ENCODE assay signal across 18 cellular contexts in the genomic region with DNA sequence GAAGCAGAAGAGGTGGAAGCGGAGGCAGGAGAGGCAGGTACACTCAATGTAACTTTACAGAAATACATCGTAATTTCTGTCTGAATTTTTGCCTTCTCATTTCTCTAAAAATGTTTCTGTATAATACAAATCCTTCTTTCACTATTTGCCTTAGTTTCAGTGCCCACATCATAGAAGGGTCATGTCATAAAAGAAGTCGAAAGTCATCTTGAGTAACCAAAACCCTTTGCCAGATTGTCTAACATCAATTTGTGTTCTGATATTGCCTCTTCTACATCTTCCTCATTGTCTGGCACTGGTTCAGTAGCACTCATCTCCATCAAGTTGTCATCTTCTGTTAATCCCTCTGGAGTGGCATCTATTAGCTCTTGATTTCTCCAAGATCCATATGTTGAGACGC. TPM values are rescaled to one million over a fixed set of nuclear protein-coding genes. Genes with fewer than 3 reads are reported as not detected.
DNase-seq lines count a peak whose midpoint lies in the region; ATAC-seq, FAIRE-seq and TF ChIP-seq lines count a peak whose summit lies in the region.
"Had no signal": no experiment of that assay in that cellular context is flagged by ENCODE, and none has a peak within 500 bp of the region (broad histone marks: within the 10 kb centered on the region; RNA-seq: fewer than 3 reads in every experiment).

No MANE protein-coding gene starts in this region.

- no peaks in the 10 kb centered on the region for H4K20me1 ChIP-seq in GM12878 (ENCODE audit: control insufficient read depth, insufficient read depth)

- TF ChIP-seq EP300 in GM12878 (IDR thresholded peaks at IDR 0.05; ENCODE audit: borderline replicate concordance in 1 of 2, control insufficient read depth in 1 of 2, low read depth in 2 of 2, low read length in 2 of 2), result no peak

- intact Hi-C loops in CD4-positive, alpha-beta memory T cell (cut with micrococcal nuclease), result no loop called here
- intact Hi-C loops in GM12878 (cut with micrococcal nuclease; ENCODE audit: unreplicated experiment) (loop anchor here (10.0 kb wide), 2 partner anchors 205 to 485 kb away; a partner anchor contains a TSS), posterior cingulate gyrus (cut with DNase I) (no loop called here)

- 15% methylated on average over 4 of the region's 4 CpGs for WGBS in GM12878 (ENCODE audit: insufficient coverage, insufficient replicate concordance, low lambda C conversion rate, missing lambda C conversion rate)

- peaks cover 61% of the 10 kb centered on the region for H3K4me1 ChIP-seq in CD4-positive, alpha-beta memory T cell (ENCODE audit: insufficient read depth, low read length)
- no peaks in the 10 kb centered on the region; the same call in 1 of the 2 replicates for H3K4me1 ChIP-seq in GM12878 (ENCODE audit: control insufficient read depth, insufficient read depth, low read length)
- H3K4me1 ChIP-seq: HAP-1 had no signal

- in situ Hi-C loops in GM12878 (cut with MboI), result no loop called here

- no peaks in the 10 kb centered on the region for H3K79me2 ChIP-seq in GM12878 (ENCODE audit: control insufficient read depth, insufficient read depth, low read length)

- BruUV-seq in GM12878 (replicated peaks; lab: Mats Ljungman, UMichigan), result no TSS peak

- SMC1A ChIA-PET in GM12878 (lab: Charles Lee; ENCODE audit: uncharacterized antibody, unreplicated experiment), result interaction anchor here (1.2 to 1.9 kb wide), 7 partner anchors 15 to 70 kb away, joined by 3 to 7 read pairs (median 4); no protein-coding TSS in a partner anchor

- DNase-seq in activated T-cell treated with anti-CD3 and anti-CD28 coated beads, Interleukin-2, amount 50 U/mL, for 72 hours, result no peak
- DNase-seq in activated T-cell treated with anti-CD3 and anti-CD28 coated beads for 4 hours (no peak), NCI-H524 treated with DMSO at 0.1 percent for 48 hours (lab: John Stamatoyannopoulos, UW) (peak; percentile 98), GM12878 (ENCODE audit: low read depth, low spot score) (no peak), posterior cingulate gyrus (no peak), DMS153 (lab: John Stamatoyannopoulos, UW) (no peak)
- DNase-seq in CD4-positive, alpha-beta memory T cell, result no peak
- DNase-seq: ACHN, AML-193, DMS79, NCI-H1048, NCI-H2081 treated with DMSO at 0.1 percent for 48 hours, NCI-H2227 treated with DMSO at 0.1 percent for 48 hours, NCI-H526, Right ventricle myocardium superior had no signal

- POLR2A ChIA-PET in CD4-positive, alpha-beta memory T cell (lab: Charles Lee; ENCODE audit: partially characterized antibody), result interaction anchor here (1.4 to 17.2 kb wide), 6 partner anchors 6 to 116 kb away, joined by 3 to 193 read pairs (median 16); a partner anchor contains a TSS
- POLR2A ChIA-PET in GM12878 (lab: Charles Lee), result interaction anchor here (0.7 kb wide), 1 partner anchor 57 kb away, joined by 3 read pairs; no protein-coding TSS in a partner anchor

- H3K4me1 Mint-ChIP-seq in activated T-cell treated with anti-CD3 and anti-CD28 coated beads, Interleukin-2, amount 50 U/mL, for 72 hours (ENCODE audit: low read depth), result peaks cover 79% of the 10 kb centered on the region
- peaks cover 59 to 84% (median 76%) of the 10 kb centered on the region in 4 donors for H3K4me1 Mint-ChIP-seq in CD4-positive, alpha-beta memory T cell

- peaks cover 10% of the 10 kb centered on the region for H3K36me3 ChIP-seq in CD4-positive, alpha-beta memory T cell (ENCODE audit: insufficient read depth, low read length)
- H3K36me3 ChIP-seq in GM12878 (ENCODE audit: control insufficient read depth in 2 of 2, insufficient read depth in 2 of 2, low read length in 1 of 2), result no peaks in the 10 kb centered on the region
- H3K36me3 ChIP-seq: HAP-1 had no signal

- H3K4me2 ChIP-seq in GM12878 (ENCODE audit: control insufficient read depth, insufficient read depth), result no peak overlapping the region

- TF ChIP-seq CTCF in GM12878 (IDR thresholded peaks at IDR 0.05 in 2 of 3, conservative IDR thresholded peaks at IDR 0.05 in 1 of 3; ENCODE audit: control insufficient read depth in 2 of 3, extremely low read depth in 1 of 3, insufficient read depth in 1 of 3, low read depth in 3 of 3, low read length in 3 of 3), result no peak

- TF ChIP-seq POLR2A in GM12878 (IDR thresholded peaks at IDR 0.05; ENCODE audit: low read depth, low read length), result no peak

- no peak for TF ChIP-seq RAD21 in GM12878 (IDR thresholded peaks at IDR 0.05; ENCODE audit: insufficient read depth, low read depth, low read length)

- peaks cover 9 to 10% of the 10 kb centered on the region in 2 donors for H3K36me3 Mint-ChIP-seq in activated T-cell treated with anti-CD3 and anti-CD28 coated beads, Interleukin-2, amount 50 U/mL, for 72 hours (ENCODE audit: insufficient read depth in 2 of 2)
- peaks cover 21 to 22% of the 10 kb centered on the region in 2 donors for H3K36me3 Mint-ChIP-seq in CD4-positive, alpha-beta memory T cell
- H3K36me3 Mint-ChIP-seq: CD14-positive monocyte had no signal

- H2AFZ ChIP-seq in GM12878 (ENCODE audit: control insufficient read depth, low read depth, low read length), result no peak overlapping the region

- peak; percentile 67 to 77 for ATAC-seq in activated T-cell treated with anti-CD3 and anti-CD28 coated beads, Interleukin-2, amount 50 U/mL, for 72 hours (replicated peaks in 1 of 2)
- peak; percentile 33; the same call in 2 of the 3 replicates for ATAC-seq in GM12878

- H3K27me3 ChIP-seq in CD4-positive, alpha-beta memory T cell (ENCODE audit: insufficient read depth, low read length), result no peaks in the 10 kb centered on the region
- no peaks in the 10 kb centered on the region for H3K27me3 ChIP-seq in GM12878 (replicated peaks in 1 of 2; ENCODE audit: control insufficient read depth in 2 of 2, insufficient read depth in 2 of 2, low read length in 1 of 2)

- H3K4me3 Mint-ChIP-seq in activated T-cell treated with anti-CD3 and anti-CD28 coated beads, Interleukin-2, amount 50 U/mL, for 72 hours, result peak overlapping the region; percentile 3 to 14
- peak overlapping the region in 4 of 8 donors; percentile 0 to 57 (median 20) for H3K4me3 Mint-ChIP-seq in CD4-positive, alpha-beta memory T cell
- H3K4me3 Mint-ChIP-seq: CD14-positive monocyte had no signal

- CTCF ChIA-PET in CD4-positive, alpha-beta memory T cell (lab: Charles Lee; ENCODE audit: partially characterized antibody), result interaction anchor here (0.8 to 1.5 kb wide), 3 partner anchors 9 to 112 kb away, joined by 3 to 4 read pairs (median 4); no protein-coding TSS in a partner anchor
- CTCF ChIA-PET in GM12878 (lab: Yijun Ruan, JAX), result interaction anchor here (1.1 to 11.2 kb wide), 5 partner anchors 8 to 112 kb away, joined by 3 to 213 read pairs (median 4); no protein-coding TSS in a partner anchor

- RAD21 ChIA-PET in GM12878 (lab: Charles Lee; ENCODE audit: unreplicated experiment), result no interaction called here

- H3K27ac ChIP-seq in CD4-positive, alpha-beta memory T cell (ENCODE audit: low read depth, low read length), result no peak overlapping the region
- H3K27ac ChIP-seq in GM12878 (ENCODE audit: control insufficient read depth, insufficient read depth), result no peak overlapping the region

- FAIRE-seq in GM12878 (lab: Jason Lieb, UNC), result no peak
- FAIRE-seq: RCC 7860 had no signal

- no peak overlapping the region for H3K4me3 ChIP-seq in CD4-positive, alpha-beta memory T cell (ENCODE audit: low read length in 2 of 2)
- no peak overlapping the region for H3K4me3 ChIP-seq in GM12878
- H3K4me3 ChIP-seq: HAP-1 had no signal

- no peaks in the 10 kb centered on the region for H3K9me3 ChIP-seq in CD4-positive, alpha-beta memory T cell (ENCODE audit: control insufficient read depth in 1 of 2, low read length in 2 of 2)
- no peaks in the 10 kb centered on the region for H3K9me3 ChIP-seq in GM12878 (replicated peaks; ENCODE audit: control insufficient read depth, insufficient read depth, low read length)
- H3K9me3 ChIP-seq: HAP-1 had no signal

- H3K27ac Mint-ChIP-seq in activated T-cell treated with anti-CD3 and anti-CD28 coated beads, Interleukin-2, amount 50 U/mL, for 72 hours, result peak overlapping the region; percentile 11
- H3K27ac Mint-ChIP-seq in CD4-positive, alpha-beta memory T cell, result peak overlapping the region in 6 of 7 donors; percentile 3 to 76 (median 50)
- H3K27ac Mint-ChIP-seq: CD14-positive monocyte had no signal

- peaks cover 0 to 2% of the 10 kb centered on the region in 2 donors for H3K9me3 Mint-ChIP-seq in activated T-cell treated with anti-CD3 and anti-CD28 coated beads, Interleukin-2, amount 50 U/mL, for 72 hours
- peaks cover 0 to 10% (median 0%) of the 10 kb centered on the region in 8 donors for H3K9me3 Mint-ChIP-seq in CD4-positive, alpha-beta memory T cell

- no peaks in the 10 kb centered on the region for H3K27me3 Mint-ChIP-seq in activated T-cell treated with anti-CD3 and anti-CD28 coated beads, Interleukin-2, amount 50 U/mL, for 72 hours (ENCODE audit: low read depth)
- no peaks in the 10 kb centered on the region for H3K27me3 Mint-ChIP-seq in CD4-positive, alpha-beta memory T cell

- H3K9ac ChIP-seq in GM12878 (ENCODE audit: control insufficient read depth, insufficient read depth, low read length), result no peak overlapping the region

TF ChIP-seq in GM12878, 131 proteins besides CTCF, POLR2A, EP300 and RAD21 (continues in another document):
- peak; percentile 89 for TF ChIP-seq RUNX3 (IDR thresholded peaks at IDR 0.05; ENCODE audit: low read length)

RNA-seq across cellular contexts. Expression of a gene that starts 6.2 kb away (rescaled TPM):
- 100 to 1,000 TPM; 235 to 288 TPM for total RNA-seq in activated T-cell treated with anti-CD3 and anti-CD28 coated beads, Interleukin-2, amount 50 U/mL, for 72 hours
- 100 to 1,000 TPM; 317 to 325 TPM for total RNA-seq in CD4-positive, alpha-beta memory T cell
- polyA plus RNA-seq in CD4-positive, alpha-beta memory T cell, result 100 to 1,000 TPM; 432 to 516 TPM
- 398 and 408 TPM in 2 replicates for total RNA-seq in GM12878 (2013; cell fraction: nucleolus; rRNA removed)
- total RNA-seq in GM12878 (2014; rRNA removed), result 105 TPM in 2 replicates
- 71.3 and 72.6 TPM in 2 replicates for total RNA-seq in GM12878 (2014; rRNA removed; fragmentation: Illumina TruSeq; extraction: Trizol)
- 157 and 173 TPM in 2 replicates for total RNA-seq in GM12878 (2021)
- 56.4 TPM for polyA plus RNA-seq in GM12878 (2011; ENCODE audit: low read depth)
- 34.7 and 54.2 TPM in 2 replicates for polyA plus RNA-seq in GM12878 (2011; rRNA removed)
- polyA plus RNA-seq in GM12878 (2011; cell fraction: cytosol; rRNA removed), result 110 and 124 TPM in 2 replicates
- 182 and 216 TPM in 2 replicates for polyA plus RNA-seq in GM12878 (2011; cell fraction: nucleus; rRNA removed)
- polyA plus RNA-seq in GM12878 (2012), result 102 and 110 TPM in 2 replicates
- 71.6 and 87.8 TPM in 2 replicates for polyA plus RNA-seq in GM12878 (2014; fragmentation: Illumina TruSeq; extraction: Trizol)
- polyA plus RNA-seq in GM12878 (2014; fragmentation: Nextera tagmentation; extraction: Ambion mirVana), result 10 to 100 TPM; 43.4 to 68.6 TPM
- polyA plus RNA-seq in GM12878 (2014; rRNA removed), result 104 and 111 TPM in 2 replicates
- polyA plus RNA-seq in GM12878 (2016; fragmentation: Nextera tagmentation; extraction: Ambion mirVana), result 100 to 1,000 TPM; 136 to 138 TPM
- polyA minus RNA-seq in GM12878 (2011; rRNA and poly(A)+ RNA removed), result 182 and 217 TPM in 2 replicates
- 46.2 and 64.1 TPM in 2 replicates for polyA minus RNA-seq in GM12878 (2011; cell fraction: cytosol; rRNA and poly(A)+ RNA removed)
- 139 and 234 TPM in 2 replicates for polyA minus RNA-seq in GM12878 (2011; cell fraction: nucleus; rRNA and poly(A)+ RNA removed)
